21 cellular contexts compared by ENCODE assay signal in genomic region chr4:119592708-119593298, GRCh38.
"Had no signal": no experiment of that assay in that cellular context is flagged by ENCODE, and none has a peak within 500 bp of the region (broad histone marks: within the 10 kb centered on the region; RNA-seq: fewer than 3 reads in every experiment).

No MANE protein-coding gene starts in this region.

- H3K9me3 Mint-ChIP-seq: activated naive CD4-positive, alpha-beta T cell treated with anti-CD3 and anti-CD28 coated beads, Interleukin-2, amount 50 U/mL, for 72 hours; activated T-cell treated with anti-CD3 and anti-CD28 coated beads, Interleukin-2, amount 50 U/mL, for 24 hours; activated T-helper 17 cell treated with anti-CD3 and anti-CD28 coated beads, Interleukin-2, amount 50 U/mL, for 72 hours; naive thymus-derived CD8-positive, alpha-beta T cell had no signal

- H3K36me3 ChIP-seq: adrenal gland, cardiac muscle cell, lower lobe of right lung, ovary, prostate gland had no signal

- H3K27ac Mint-ChIP-seq: activated naive CD4-positive, alpha-beta T cell treated with anti-CD3 and anti-CD28 coated beads, Interleukin-2, amount 50 U/mL, for 72 hours; activated T-cell treated with anti-CD3 and anti-CD28 coated beads, Interleukin-2, amount 50 U/mL, for 24 hours; activated T-helper 17 cell treated with anti-CD3 and anti-CD28 coated beads, Interleukin-2, amount 50 U/mL, for 72 hours; naive thymus-derived CD8-positive, alpha-beta T cell had no signal

- FAIRE-seq: endometrium, kidney, urothelium cell line had no signal

- H3K27me3 Mint-ChIP-seq: activated T-cell treated with anti-CD3 and anti-CD28 coated beads, Interleukin-2, amount 50 U/mL, for 24 hours had no signal

- H3K36me3 Mint-ChIP-seq: activated naive CD4-positive, alpha-beta T cell treated with anti-CD3 and anti-CD28 coated beads, Interleukin-2, amount 50 U/mL, for 72 hours; naive thymus-derived CD8-positive, alpha-beta T cell had no signal

- H3K4me1 Mint-ChIP-seq: activated T-helper 17 cell treated with anti-CD3 and anti-CD28 coated beads, Interleukin-2, amount 50 U/mL, for 72 hours; naive thymus-derived CD8-positive, alpha-beta T cell had no signal

- H3K4me3 Mint-ChIP-seq: activated T-cell treated with anti-CD3 and anti-CD28 coated beads, Interleukin-2, amount 50 U/mL, for 24 hours; activated T-helper 17 cell treated with anti-CD3 and anti-CD28 coated beads, Interleukin-2, amount 50 U/mL, for 72 hours; naive thymus-derived CD8-positive, alpha-beta T cell had no signal

- H3K27ac ChIP-seq: body of pancreas, cardiac muscle cell, lower lobe of right lung, ovary, prostate gland, tibial nerve had no signal

- H3K4me1 ChIP-seq: prostate gland had no signal

- DNase-seq: activated CD4-positive, alpha-beta T cell treated with anti-CD3 and anti-CD28 coated beads, Interleukin-2, amount 50 U/mL, for 4 hours; activated CD8-positive, alpha-beta memory T cell treated with anti-CD3 and anti-CD28 coated beads for 24 hours; activated CD8-positive, alpha-beta memory T cell treated with anti-CD3 and anti-CD28 coated beads, Interleukin-2, amount 50 U/mL, for 4 hours; activated T-cell treated with anti-CD3 and anti-CD28 coated beads, Interleukin-2, amount 50 U/mL, for 24 hours; adrenal gland; body of pancreas; heart left ventricle; kidney; lower lobe of right lung; naive thymus-derived CD8-positive, alpha-beta T cell; ovary; stimulated activated CD4-positive, alpha-beta T cell treated with anti-CD3 and anti-CD28 coated beads, Interleukin-4, amount 100 ng/mL, for 4 hours; stimulated activated naive CD8-positive, alpha-beta T cell treated with anti-CD3 and anti-CD28 coated beads, Interleukin-15, Interleukin-2, amounts not matched to agents 100 U/mL and 50 U/mL, for 24 hours; T-helper 1 cell had no signal

- ATAC-seq: activated naive CD4-positive, alpha-beta T cell treated with anti-CD3 and anti-CD28 coated beads, Interleukin-2, amount 50 U/mL, for 72 hours; activated T-helper 17 cell treated with anti-CD3 and anti-CD28 coated beads, Interleukin-2, amount 50 U/mL, for 72 hours; body of pancreas; lower lobe of right lung; naive thymus-derived CD8-positive, alpha-beta T cell; stimulated activated naive CD8-positive, alpha-beta T cell treated with anti-CD3 and anti-CD28 coated beads, Interleukin-15, Interleukin-2, amounts not matched to agents 100 U/mL and 50 U/mL, for 24 hours had no signal

- H3K27me3 ChIP-seq: adrenal gland, body of pancreas, cardiac muscle cell, heart left ventricle, ovary, tibial nerve had no signal

- H3K4me3 ChIP-seq: adrenal gland, body of pancreas, cardiac muscle cell, heart left ventricle, lower lobe of right lung, ovary, prostate gland, tibial nerve had no signal

- H3K9me3 ChIP-seq: adrenal gland, body of pancreas, heart left ventricle, lower lobe of right lung, ovary, prostate gland, tibial nerve had no signal
